Comparison of ENCODE assay signal across 8 cellular contexts in the genomic region with DNA sequence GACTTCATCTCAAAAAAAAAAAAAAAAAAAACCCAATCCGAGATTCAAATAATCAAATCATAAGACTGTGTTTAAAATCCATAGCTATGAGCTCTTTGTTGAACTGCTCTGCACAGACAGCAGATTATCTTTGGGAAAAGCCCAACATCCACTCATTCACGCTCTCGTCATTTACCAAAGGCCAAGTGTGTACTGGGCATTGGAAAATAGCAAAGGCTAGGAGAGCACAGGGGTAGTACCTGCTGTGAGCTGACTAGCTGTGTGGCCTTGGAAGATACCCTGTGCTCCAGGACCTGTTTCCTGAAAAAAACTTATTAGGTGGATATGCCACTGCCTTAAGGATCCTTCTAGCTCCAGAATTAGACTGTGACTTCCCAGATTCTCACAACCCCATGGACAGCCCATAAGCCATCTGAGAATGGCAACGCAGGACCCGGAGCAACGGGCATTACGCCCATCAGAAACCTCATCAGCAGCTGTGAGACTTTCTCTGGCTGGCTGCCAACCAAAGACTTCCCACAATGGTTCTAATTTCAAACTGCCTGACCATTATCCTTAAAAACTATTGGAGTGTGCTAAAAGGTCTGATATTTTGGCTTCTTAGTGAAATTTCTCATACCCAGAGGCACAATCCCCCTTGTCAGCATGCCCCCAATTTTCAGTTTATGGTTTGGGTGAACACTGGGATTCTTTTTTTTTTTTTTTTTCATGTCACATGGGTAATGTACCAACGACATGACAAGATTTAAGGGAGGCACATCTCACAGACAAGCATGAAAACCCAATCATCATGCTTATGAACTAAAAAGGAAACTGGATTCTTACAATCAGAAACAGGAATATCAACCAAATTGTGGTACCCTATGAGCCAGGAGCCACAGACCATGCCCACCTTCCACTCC. TPM values are rescaled to one million over a fixed set of nuclear protein-coding genes. Genes with fewer than 3 reads are reported as not detected.
DNase-seq lines count a peak whose midpoint lies in the region; ATAC-seq, FAIRE-seq and TF ChIP-seq lines count a peak whose summit lies in the region.

No MANE protein-coding gene starts in this region.

- FAIRE-seq in keratinocyte (lab: Jason Lieb, UNC) (peak; percentile 23), D721Med (lab: Jason Lieb, UNC) (no peak), frontal cortex (lab: Jason Lieb, UNC) (no peak)

- H3K4me3 ChIP-seq in keratinocyte (ENCODE audit: control insufficient read depth in 2 of 3, extremely low read depth in 1 of 3, insufficient read depth in 2 of 3, low read depth in 1 of 3, low read length in 3 of 3), result no peak overlapping the region

- H3K4me1 ChIP-seq in keratinocyte (ENCODE audit: control insufficient read depth, extremely low read depth, insufficient read depth, low read length), result no peaks in the 10 kb centered on the region

- no peaks in the 10 kb centered on the region for H3K27me3 Mint-ChIP-seq in activated naive CD8-positive, alpha-beta T cell treated with anti-CD3 and anti-CD28 coated beads, Interleukin-2, amount 50 U/mL, for 24 hours

- no peak overlapping the region for H3K4me2 ChIP-seq in keratinocyte (ENCODE audit: control insufficient read depth, extremely low read depth, insufficient read depth, low read depth, low read length)

- H3K4me3 Mint-ChIP-seq in activated naive CD8-positive, alpha-beta T cell treated with anti-CD3 and anti-CD28 coated beads, Interleukin-2, amount 50 U/mL, for 24 hours, result peak overlapping the region; percentile 52

- peaks cover 72% of the 10 kb centered on the region for H3K4me1 Mint-ChIP-seq in activated naive CD8-positive, alpha-beta T cell treated with anti-CD3 and anti-CD28 coated beads, Interleukin-2, amount 50 U/mL, for 24 hours

- H3K27me3 ChIP-seq in keratinocyte (ENCODE audit: control insufficient read depth, extremely low read depth, insufficient read depth, low read length), result no peaks in the 10 kb centered on the region

- no peaks in the 10 kb centered on the region for H3K9me1 ChIP-seq in keratinocyte (ENCODE audit: control insufficient read depth, extremely low read depth, insufficient read depth, low read length)

- in situ Hi-C loops in KBM-7 (cut with MboI; ENCODE audit: low pct_unique_long_range_greater_than_20kb, low sequenced_read_pairs), result no loop called here

- H2AFZ ChIP-seq in keratinocyte (ENCODE audit: control insufficient read depth, low read length), result no peak overlapping the region

- DNase-seq in A172 (ENCODE audit: low spot score) (peak; percentile 32), KBM-7 (peak; percentile 57), keratinocyte (ENCODE audit: low read depth, low spot score) (no peak), D721Med (ENCODE audit: insufficient read length, low spot score) (no peak), frontal cortex (ENCODE audit: low spot score in 2 of 2) (no peak), DMS53 (lab: John Stamatoyannopoulos, UW) (no peak)
- no peak for DNase-seq in activated naive CD8-positive, alpha-beta T cell treated with anti-CD3 and anti-CD28 coated beads, Interleukin-2, amount 50 U/mL, for 24 hours

- dilution Hi-C loops in keratinocyte (cut with MboI; ENCODE audit: extremely low pct_ligation_motif_present, low sequenced_read_pairs), result no loop called here

- no peak overlapping the region for H3K9ac ChIP-seq in keratinocyte (ENCODE audit: control insufficient read depth, extremely low read depth, insufficient read depth, low read length)

- no peak overlapping the region for H3K27ac ChIP-seq in keratinocyte (ENCODE audit: control insufficient read depth, insufficient read depth, low read length)
- H3K27ac ChIP-seq in temporal lobe (ENCODE audit: low read depth, low read length), result peak overlapping the region; percentile 47

- H4K20me1 ChIP-seq in keratinocyte (ENCODE audit: control insufficient read depth, extremely low read depth, insufficient read depth, low read length), result no peaks in the 10 kb centered on the region

- H3K9me3 ChIP-seq in keratinocyte (ENCODE audit: control insufficient read depth, low read depth, low read length), result no peaks in the 10 kb centered on the region

- TF ChIP-seq CTCF in keratinocyte (optimal IDR thresholded peaks at IDR 0.05 in 1 of 3, IDR thresholded peaks at IDR 0.05 in 1 of 3, conservative IDR thresholded peaks at IDR 0.05 in 1 of 3; ENCODE audit: extremely low read depth in 1 of 3, insufficient read depth in 2 of 3, low read length in 3 of 3), result no peak
- no peak for TF ChIP-seq CTCF in D721Med (IDR thresholded peaks at IDR 0.05; ENCODE audit: insufficient read depth, missing control alignments)

- no peak for ATAC-seq in activated naive CD8-positive, alpha-beta T cell treated with anti-CD3 and anti-CD28 coated beads, Interleukin-2, amount 50 U/mL, for 24 hours

- peaks cover 62% of the 10 kb centered on the region for H3K79me2 ChIP-seq in keratinocyte (ENCODE audit: control insufficient read depth, insufficient read depth, low read length)

- peaks cover 15% of the 10 kb centered on the region for H3K9me3 Mint-ChIP-seq in activated naive CD8-positive, alpha-beta T cell treated with anti-CD3 and anti-CD28 coated beads, Interleukin-2, amount 50 U/mL, for 24 hours

- peaks cover 25% of the 10 kb centered on the region for H3K36me3 Mint-ChIP-seq in activated naive CD8-positive, alpha-beta T cell treated with anti-CD3 and anti-CD28 coated beads, Interleukin-2, amount 50 U/mL, for 24 hours (ENCODE audit: low read depth)

- peak overlapping the region; percentile 92 for H3K27ac Mint-ChIP-seq in activated naive CD8-positive, alpha-beta T cell treated with anti-CD3 and anti-CD28 coated beads, Interleukin-2, amount 50 U/mL, for 24 hours

- H3K36me3 ChIP-seq in keratinocyte (ENCODE audit: control insufficient read depth in 2 of 2, extremely low read depth in 1 of 2, insufficient read depth in 2 of 2, low read length in 2 of 2), result peaks cover 0 to 8% of the 10 kb centered on the region in 2 experiments

RNA-seq across cellular contexts. Expression of a gene that starts 16.8 kb away (rescaled TPM):
- total RNA-seq in A172 (2014; rRNA removed; shearing (Covaris generic)), result 9.2 TPM in 2 replicates
- polyA plus RNA-seq in keratinocyte, result 20.0 to 22.8 TPM (median 22.2 TPM) in 3 replicates
- 14.2 TPM for polyA plus RNA-seq in keratinocyte (2011; ENCODE audit: low read depth)
- 8.4 and 11.9 TPM in 2 replicates for polyA plus RNA-seq in keratinocyte (2011; cell fraction: cytosol; rRNA removed)
- 31.3 and 36.7 TPM in 2 replicates for polyA plus RNA-seq in keratinocyte (2011; cell fraction: nucleus; rRNA removed)
- polyA plus RNA-seq in keratinocyte (2012; ENCODE audit: low replicate concordance), result 16.0 and 23.2 TPM in 2 replicates
- 42.2 to 70.6 TPM (median 59.9 TPM) in 3 replicates for polyA minus RNA-seq in keratinocyte
- polyA minus RNA-seq in keratinocyte (2011; cell fraction: cytosol; rRNA and poly(A)+ RNA removed), result 33.2 TPM
- 62.6 and 99.0 TPM in 2 replicates for polyA minus RNA-seq in keratinocyte (2011; cell fraction: nucleus; rRNA and poly(A)+ RNA removed)
- total RNA-seq in temporal lobe (45.2 TPM), frontal cortex (44.8 TPM)

Comparison
In these comparisons a context has a peak if more than half of its experiments do, and no peak if none do; other contexts are left out.
1. DNase-seq: peak in A172 (single experiment) and KBM-7 (single experiment); none in activated naive CD8-positive, alpha-beta T cell treated with anti-CD3 and anti-CD28 coated beads, Interleukin-2, amount 50 U/mL, for 24 hours (single experiment), keratinocyte (single experiment), D721Med (single experiment), frontal cortex (0 of 2) and DMS53 (single experiment).